In genomic region chr5:34655354-34655991, GRCh38 we compare ENCODE assay signal across 8 cellular contexts. TPM values are rescaled to one million over a fixed set of nuclear protein-coding genes. Genes with fewer than 3 reads are reported as not detected.
DNase-seq lines count a peak whose midpoint lies in the region; ATAC-seq, FAIRE-seq and TF ChIP-seq lines count a peak whose summit lies in the region.

No MANE protein-coding gene starts in this region.

- DNase-seq in G401 (ENCODE audit: low spot score), result peak; percentile 78
- peak; percentile 89 for DNase-seq in M059J (ENCODE audit: low read depth)
- DNase-seq in activated CD4-positive, alpha-beta T cell treated with anti-CD3 and anti-CD28 coated beads, Interleukin-2, amount 50 U/mL, for 48 hours, result peak; percentile 24 to 25
- DNase-seq in lung (ENCODE audit: low spot score), result peak; percentile 40
- peak; percentile 10 for DNase-seq in stimulated activated naive CD8-positive, alpha-beta T cell treated with anti-CD3 and anti-CD28 coated beads, Interleukin-15, Interleukin-2, amounts not matched to agents 100 U/mL and 50 U/mL, for 24 hours
- no peak for DNase-seq in germinal center (ENCODE audit: low spot score)

- in situ Hi-C loops in G401 (cut with HindIII; ENCODE audit: low sequenced_read_pairs), result no loop called here

- WGBS in lung, 2 donors, result 0% methylated on average over 16 of the region's 16 CpGs

- H3K36me3 ChIP-seq in lung (ENCODE audit: control insufficient read depth in 2 of 2, insufficient read depth in 2 of 2, low read length in 2 of 2), result no peaks in the 10 kb centered on the region

- no peaks in the 10 kb centered on the region for H3K9me3 ChIP-seq in lung (ENCODE audit: control insufficient read depth in 2 of 2, insufficient read depth in 1 of 2, low read length in 1 of 2)

- H3K27me3 ChIP-seq in lung (ENCODE audit: control insufficient read depth, insufficient read depth), result no peaks in the 10 kb centered on the region

- TF ChIP-seq CTCF in lung (IDR thresholded peaks at IDR 0.05; ENCODE audit: control extremely low read depth, extremely low read depth), result no peak

- peak; percentile 73 for FAIRE-seq in endometrium (lab: Jason Lieb, UNC)

- H3K27ac ChIP-seq in lung (ENCODE audit: low read depth in 1 of 2, low read length in 1 of 2), result peak overlapping the region; percentile 82 to 88

- H3K4me1 ChIP-seq in lung (ENCODE audit: control insufficient read depth in 2 of 2, insufficient read depth in 2 of 2, low read length in 2 of 2), result peaks cover 0 to 10% of the 10 kb centered on the region in 2 donors

- H3K4me3 ChIP-seq in lung, result peak overlapping the region; percentile 70

- ATAC-seq in lung (ENCODE audit: insufficient read depth, low FRiP score) (peak; percentile 28), HG03469 (IDR thresholded peaks at IDR 0.05; ENCODE audit: unreplicated experiment) (no peak)
- peak; percentile 60 for ATAC-seq in stimulated activated naive CD8-positive, alpha-beta T cell treated with anti-CD3 and anti-CD28 coated beads, Interleukin-15, Interleukin-2, amounts not matched to agents 100 U/mL and 50 U/mL, for 24 hours

RNA-seq across cellular contexts. Expression of gene RAI14, which starts 0.7 kb away (rescaled TPM):
- total RNA-seq in G401 (2014; rRNA removed; shearing (Covaris generic)), result 20.0 and 25.5 TPM in 2 replicates
- total RNA-seq in M059J (2014; rRNA removed; shearing (Covaris generic)), result 77.5 and 117 TPM in 2 replicates
- 10 to 100 TPM; 65.1 to 91.5 TPM for total RNA-seq in lung
- 10 to 100 TPM; 16.7 to 33.6 TPM for polyA plus RNA-seq in lung
